ENCODE assay signal across 6 cellular contexts in the genomic region with DNA sequence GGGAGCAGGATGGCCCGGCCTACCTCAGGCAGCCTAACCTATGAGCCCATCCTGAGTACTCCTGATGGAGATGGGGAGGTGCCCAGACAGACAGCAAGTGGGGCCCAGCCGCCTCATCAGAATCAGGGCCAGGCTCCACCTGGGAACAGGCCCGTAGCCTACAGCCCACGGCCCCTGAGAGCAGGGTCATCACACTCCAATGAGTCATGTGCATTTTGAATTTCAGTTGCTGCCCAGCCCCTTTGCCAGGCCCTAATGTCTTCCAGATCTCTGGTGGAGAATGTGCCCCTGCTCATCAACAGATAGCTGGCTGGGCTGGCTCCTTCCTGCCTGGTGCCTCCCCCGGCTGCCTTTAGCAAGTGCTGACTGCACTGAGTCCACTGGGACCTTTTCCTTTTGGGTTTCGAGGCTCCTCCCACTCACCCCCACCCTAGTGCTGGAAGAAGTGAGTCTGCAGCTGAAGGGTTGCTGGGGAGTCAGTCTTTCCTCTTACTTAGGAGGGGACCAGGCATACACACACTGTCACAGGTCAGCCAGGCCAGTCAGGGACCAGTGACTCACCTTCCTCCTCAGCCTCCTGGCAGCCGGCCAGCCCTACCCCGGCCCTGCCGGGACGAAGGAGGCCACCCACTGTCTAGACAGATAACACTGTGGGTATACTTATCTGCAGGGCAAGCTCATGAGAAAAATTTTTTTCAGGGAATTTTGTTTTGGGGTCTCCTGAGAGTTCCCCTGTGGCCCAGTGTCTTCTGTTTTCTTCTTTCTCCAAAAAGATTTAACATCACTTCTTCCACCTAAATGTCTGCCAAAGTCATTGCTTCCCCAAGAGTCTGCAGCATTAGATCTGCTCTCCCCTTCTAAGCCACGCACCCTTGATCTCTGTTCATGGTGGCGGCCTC. TPM values are rescaled to one million over a fixed set of nuclear protein-coding genes. Genes with fewer than 3 reads are reported as not detected.
DNase-seq lines count a peak whose midpoint lies in the region; ATAC-seq and TF ChIP-seq lines count a peak whose summit lies in the region.

No MANE protein-coding gene starts in this region.

- DNase-seq in Caki2 (ENCODE audit: low read depth) (peak; percentile 95), NCI-H2227 treated with DMSO at 0.1 percent for 48 hours (lab: John Stamatoyannopoulos, UW) (peak; percentile 13), mucosa of descending colon (peak; percentile 41 to 83 (median 65))
- DNase-seq in activated naive CD8-positive, alpha-beta T cell treated with anti-CD3 and anti-CD28 coated beads, Interleukin-2, amount 10 ng/mL, durations not matched to agents 7 days and 5 days = no peak

- H3K36me3 ChIP-seq in mucosa of descending colon (ENCODE audit: low read depth) = no peaks in the 10 kb centered on the region

- in situ Hi-C loops in Caki2 (cut with HindIII; ENCODE audit: low pct_unique_long_range_greater_than_20kb, low sequenced_read_pairs) = no loop called here

- no peak for TF ChIP-seq CTCF in mucosa of descending colon (IDR thresholded peaks at IDR 0.05)

- H3K9me3 Mint-ChIP-seq in activated naive CD8-positive, alpha-beta T cell treated with anti-CD3 and anti-CD28 coated beads, Interleukin-2, amount 10 ng/mL, durations not matched to agents 7 days and 5 days = no peaks in the 10 kb centered on the region

- POLR2A ChIA-PET in activated naive CD8-positive, alpha-beta T cell treated with anti-CD3 and anti-CD28 coated beads, Interleukin-2, amount 10 ng/mL, durations not matched to agents 7 days and 5 days (lab: Charles Lee) = interaction anchor here (1.0 to 3.1 kb wide), 2 partner anchors 11 to 12 kb away, joined by 3 to 11 read pairs; partner anchors contain the start of gene ABCB8

- H3K36me3 Mint-ChIP-seq in activated naive CD8-positive, alpha-beta T cell treated with anti-CD3 and anti-CD28 coated beads, Interleukin-2, amount 10 ng/mL, durations not matched to agents 7 days and 5 days = peaks cover 2% of the 10 kb centered on the region

- H3K4me3 ChIP-seq in mucosa of descending colon = no peak overlapping the region

- H3K27me3 Mint-ChIP-seq in activated naive CD8-positive, alpha-beta T cell treated with anti-CD3 and anti-CD28 coated beads, Interleukin-2, amount 10 ng/mL, durations not matched to agents 7 days and 5 days = no peaks in the 10 kb centered on the region

- H3K4me1 ChIP-seq in mucosa of descending colon (ENCODE audit: low read depth) = no peaks in the 10 kb centered on the region

- intact Hi-C loops in mucosa of descending colon (cut with DNase I, micrococcal nuclease) = no loop called here

- no peaks in the 10 kb centered on the region for H3K9me3 ChIP-seq in mucosa of descending colon

- peak; percentile 52 for ATAC-seq in activated naive CD8-positive, alpha-beta T cell treated with anti-CD3 and anti-CD28 coated beads, Interleukin-2, amount 10 ng/mL, durations not matched to agents 7 days and 5 days (ENCODE audit: low read depth)
- ATAC-seq in mucosa of descending colon (peak; percentile 79), HG02938 (IDR thresholded peaks at IDR 0.05; ENCODE audit: unreplicated experiment) (no peak), GM19467 (IDR thresholded peaks at IDR 0.05; ENCODE audit: unreplicated experiment) (no peak)

- no peak overlapping the region for H3K4me3 Mint-ChIP-seq in activated naive CD8-positive, alpha-beta T cell treated with anti-CD3 and anti-CD28 coated beads, Interleukin-2, amount 10 ng/mL, durations not matched to agents 7 days and 5 days

- H3K4me1 Mint-ChIP-seq in activated naive CD8-positive, alpha-beta T cell treated with anti-CD3 and anti-CD28 coated beads, Interleukin-2, amount 10 ng/mL, durations not matched to agents 7 days and 5 days = peaks cover 4% of the 10 kb centered on the region

- peak overlapping the region; percentile 58 for H3K27ac Mint-ChIP-seq in activated naive CD8-positive, alpha-beta T cell treated with anti-CD3 and anti-CD28 coated beads, Interleukin-2, amount 10 ng/mL, durations not matched to agents 7 days and 5 days

RNA-seq across cellular contexts. Expression of gene ASIC3, which starts 9.1 kb away (rescaled TPM):
- 0.84 and 1.6 TPM in 2 replicates for total RNA-seq in Caki2 (2014; rRNA removed; shearing (Covaris generic); ENCODE audit: low replicate concordance)
- total RNA-seq in activated naive CD8-positive, alpha-beta T cell treated with anti-CD3 and anti-CD28 coated beads, Interleukin-2, amount 10 ng/mL, durations not matched to agents 7 days and 5 days = 1 to 10 TPM; 4.7 to 6.0 TPM
- total RNA-seq in mucosa of descending colon = 1 to 10 TPM; 1.2 to 6.5 (median 3.4) TPM

RNA-seq across cellular contexts. Expression of gene ABCB8, which starts 10.9 kb away (rescaled TPM):
- total RNA-seq in Caki2 (2014; rRNA removed; shearing (Covaris generic); ENCODE audit: low replicate concordance) = 19.6 and 31.5 TPM in 2 replicates
- 10 to 100 TPM; 48.1 to 48.3 TPM for total RNA-seq in activated naive CD8-positive, alpha-beta T cell treated with anti-CD3 and anti-CD28 coated beads, Interleukin-2, amount 10 ng/mL, durations not matched to agents 7 days and 5 days
- 10 to 100 TPM; 40.1 to 44.9 (median 41.8) TPM for total RNA-seq in mucosa of descending colon

RNA-seq across cellular contexts. Expression of gene ATG9B, which starts 14.9 kb away (rescaled TPM):
- 0.68 TPM in 1 of 2 replicates, not detected in the other for total RNA-seq in Caki2 (2014; rRNA removed; shearing (Covaris generic); ENCODE audit: low replicate concordance)
- 10 to 100 TPM; 11.1 to 11.6 TPM for total RNA-seq in activated naive CD8-positive, alpha-beta T cell treated with anti-CD3 and anti-CD28 coated beads, Interleukin-2, amount 10 ng/mL, durations not matched to agents 7 days and 5 days
- under 1 TPM; 0.09 to 0.90 (median 0.89) TPM for total RNA-seq in mucosa of descending colon

RNA-seq across cellular contexts. Expression of gene CDK5, which starts 18.5 kb away (rescaled TPM):
- total RNA-seq in Caki2 (2014; rRNA removed; shearing (Covaris generic); ENCODE audit: low replicate concordance) = 30.1 and 37.2 TPM in 2 replicates
- 10 to 100 TPM; 15.3 to 15.9 TPM for total RNA-seq in activated naive CD8-positive, alpha-beta T cell treated with anti-CD3 and anti-CD28 coated beads, Interleukin-2, amount 10 ng/mL, durations not matched to agents 7 days and 5 days
- 10 to 100 TPM in 2 of 3 donors, 1 to 10 TPM in 1; 8.3 to 12.4 (median 11.7) TPM for total RNA-seq in mucosa of descending colon

RNA-seq across cellular contexts. Expression of gene SLC4A2, which starts 20.2 kb away (rescaled TPM):
- 237 and 345 TPM in 2 replicates for total RNA-seq in Caki2 (2014; rRNA removed; shearing (Covaris generic); ENCODE audit: low replicate concordance)
- 10 to 100 TPM; 86.8 to 89.9 TPM for total RNA-seq in activated naive CD8-positive, alpha-beta T cell treated with anti-CD3 and anti-CD28 coated beads, Interleukin-2, amount 10 ng/mL, durations not matched to agents 7 days and 5 days
- 100 to 1,000 TPM in 1 of 3 donors, 10 to 100 TPM in 2; 82.2 to 168 (median 89.5) TPM for total RNA-seq in mucosa of descending colon

Comparison
In these comparisons a context has a peak if more than half of its experiments do, and no peak if none do; other contexts are left out.
1. ATAC-seq: peak in activated naive CD8-positive, alpha-beta T cell treated with anti-CD3 and anti-CD28 coated beads, Interleukin-2, amount 10 ng/mL, durations not matched to agents 7 days and 5 days (single experiment) and mucosa of descending colon (single experiment); none in HG02938 (single experiment) and GM19467 (single experiment).